8 cellular contexts compared by ENCODE assay signal in the genomic region with DNA sequence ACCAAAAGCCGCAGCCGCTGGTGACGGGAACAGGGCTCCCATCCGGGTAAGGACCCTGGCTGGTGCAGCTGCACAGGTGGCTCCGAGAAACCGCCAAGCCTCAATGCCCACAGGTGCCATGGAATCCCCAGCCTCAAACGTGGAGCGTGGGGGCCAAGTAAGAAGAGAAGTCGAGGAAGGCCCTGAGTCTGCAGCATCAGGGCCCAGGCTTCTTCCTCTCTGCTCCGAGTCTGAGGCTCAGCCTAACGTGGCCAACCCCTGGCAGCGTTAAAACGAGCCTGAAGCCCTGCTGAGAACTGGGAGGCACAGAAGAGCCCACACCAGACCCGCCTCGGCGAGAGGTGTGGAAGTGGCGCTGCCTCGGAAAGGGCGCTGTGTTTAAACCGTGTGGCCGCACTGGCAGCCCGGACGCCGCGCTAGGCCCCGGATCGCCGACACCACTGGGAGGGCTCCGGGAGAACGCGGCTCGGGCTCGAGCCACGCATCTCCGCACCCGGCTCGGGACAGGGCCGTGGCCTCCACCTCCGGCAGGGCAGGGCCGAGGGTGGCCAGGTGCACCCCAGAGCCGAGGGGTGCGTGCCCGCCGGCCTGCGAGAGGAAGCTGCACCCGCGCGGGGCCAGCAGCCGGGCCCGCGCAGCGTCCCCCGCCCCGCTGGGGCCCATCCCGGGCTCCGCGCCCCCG. TPM values are rescaled to one million over a fixed set of nuclear protein-coding genes. Genes with fewer than 3 reads are reported as not detected.
DNase-seq lines count a peak whose midpoint lies in the region; ATAC-seq, FAIRE-seq and TF ChIP-seq lines count a peak whose summit lies in the region.

No MANE protein-coding gene starts in this region.

- DNase-seq in GM12891 (ENCODE audit: insufficient read length, low spot score) (peak; percentile 52), NAMALWA (ENCODE audit: low spot score) (peak; percentile 47), colonic mucosa (no peak), mucosa of descending colon (peak in 1 of 3 donors; percentile 51), nucleus accumbens (lab: John Stamatoyannopoulos, UW) (no peak), GM10248 (ENCODE audit: extremely low spot score) (no peak), NCI-H2029 (lab: John Stamatoyannopoulos, UW) (no peak)

- H3K9me3 ChIP-seq in colonic mucosa (no peaks in the 10 kb centered on the region), mucosa of descending colon (no peaks in the 10 kb centered on the region)

- peak; percentile 23 for ATAC-seq in GM21825 (IDR thresholded peaks at IDR 0.05; ENCODE audit: unreplicated experiment)
- ATAC-seq in mucosa of descending colon = peak; percentile 2

- peak overlapping the region; percentile 80 for H3K4me3 ChIP-seq in colonic mucosa
- peak overlapping the region; percentile 24 for H3K4me3 ChIP-seq in mucosa of descending colon

- intact Hi-C loops in colonic mucosa (cut with DNase I) (no loop called here), mucosa of descending colon (cut with DNase I, micrococcal nuclease) (no loop called here)

- no peaks in the 10 kb centered on the region for H3K27me3 ChIP-seq in colonic mucosa

- H3K36me3 ChIP-seq in colonic mucosa (no peaks in the 10 kb centered on the region), mucosa of descending colon (ENCODE audit: low read depth) (no peaks in the 10 kb centered on the region)

- CTCF ChIA-PET in GM10248 (lab: Yijun Ruan, JAX) = interaction anchor here (8.3 kb wide), 1 partner anchor 10 kb away, joined by 74 read pairs; the partner anchor contains the start of gene DPH7

- POLR2A ChIA-PET in GM10248 (lab: Yijun Ruan, JAX) = no interaction called here

- no peak for TF ChIP-seq CTCF in colonic mucosa (IDR thresholded peaks at IDR 0.05)
- no peak for TF ChIP-seq CTCF in mucosa of descending colon (IDR thresholded peaks at IDR 0.05)
- TF ChIP-seq CTCF in GM10248 (IDR thresholded peaks at IDR 0.05; ENCODE audit: control extremely low read depth, extremely low read depth, low read depth, missing control alignments) = no peak

- H3K9ac ChIP-seq in colonic mucosa (ENCODE audit: low read depth in 2 of 2, low read length in 2 of 2) = peak overlapping the region; percentile 76 to 81

- H3K4me1 ChIP-seq in colonic mucosa (peaks cover 10% of the 10 kb centered on the region), mucosa of descending colon (ENCODE audit: low read depth) (peaks cover 15% of the 10 kb centered on the region)

- no peak overlapping the region for H3K27ac ChIP-seq in colonic mucosa

- no peak for TF ChIP-seq POLR2A in GM12891 (IDR thresholded peaks at IDR 0.05; ENCODE audit: low read depth, low read length)

- FAIRE-seq in GM12891 (lab: Jason Lieb, UNC) = peak; percentile 70

TF ChIP-seq in GM12891, 5 proteins besides CTCF, POLR2A, EP300 and RAD21:
- TF ChIP-seq POU2F2 (IDR thresholded peaks at IDR 0.05; ENCODE audit: low read depth, low read length) (no peak), POLR2AphosphoS5 (IDR thresholded peaks at IDR 0.05; ENCODE audit: low read depth, low read length) (no peak), TAF1 (IDR thresholded peaks at IDR 0.05; ENCODE audit: low read depth, low read length) (no peak), SPI1 (IDR thresholded peaks at IDR 0.05; ENCODE audit: low read depth, low read length) (no peak), PAX5 (IDR thresholded peaks at IDR 0.05; ENCODE audit: insufficient read depth, low read length, severe bottlenecking) (no peak)

RNA-seq across cellular contexts. Expression of gene ZMYND19, which starts 0.7 kb away (rescaled TPM):
- 20.4 TPM for polyA plus RNA-seq in GM12891 (2012; ENCODE audit: low read depth, missing spikeins)
- total RNA-seq in colonic mucosa (10 to 100 TPM; 14.4 to 36.0 TPM), mucosa of descending colon (10 to 100 TPM; 14.2 to 18.5 (median 18.4) TPM)

RNA-seq across cellular contexts. Expression of gene DPH7, which starts 10.9 kb away (rescaled TPM):
- polyA plus RNA-seq in GM12891 (2012; ENCODE audit: low read depth, missing spikeins) = 16.5 TPM
- 10 to 100 TPM; 15.6 to 30.6 TPM for total RNA-seq in colonic mucosa
- 10 to 100 TPM; 24.5 to 33.5 (median 29.3) TPM for total RNA-seq in mucosa of descending colon

RNA-seq across cellular contexts. Expression of gene ARRDC1, which starts 15.9 kb away (rescaled TPM):
- polyA plus RNA-seq in GM12891 (2012; ENCODE audit: low read depth, missing spikeins) = 15.7 TPM
- total RNA-seq in colonic mucosa (10 to 100 TPM; 69.1 to 97.2 TPM), mucosa of descending colon (100 to 1,000 TPM in 1 of 3 donors, 10 to 100 TPM in 2; 58.1 to 111 (median 100.0) TPM)

RNA-seq across cellular contexts. Expression of gene EHMT1, which starts 29.2 kb away (rescaled TPM):
- polyA plus RNA-seq in GM12891 (2012; ENCODE audit: low read depth, missing spikeins) = 37.8 TPM
- total RNA-seq in colonic mucosa = 10 to 100 TPM; 56.2 to 97.9 TPM
- total RNA-seq in mucosa of descending colon = 10 to 100 TPM; 78.4 to 90.8 (median 83.3) TPM

RNA-seq across cellular contexts. Expression of gene MRPL41, which starts 37.9 kb away (rescaled TPM):
- 43.6 TPM for polyA plus RNA-seq in GM12891 (2012; ENCODE audit: low read depth, missing spikeins)
- total RNA-seq in colonic mucosa (100 to 1,000 TPM in 1 of 2 donors, 10 to 100 TPM in 1; 94.4 to 146 TPM), mucosa of descending colon (10 to 100 TPM; 67.1 to 93.8 (median 93.5) TPM)

Comparison
In these comparisons a context has a peak if more than half of its experiments do, and no peak if none do; other contexts are left out.
1. DNase-seq: peak in GM12891 (single experiment) and NAMALWA (single experiment); none in colonic mucosa (single experiment), nucleus accumbens (0 of 56), GM10248 (single experiment) and NCI-H2029 (single experiment).